In genomic region chr7:50393547-50394252, GRCh38 we compare ENCODE assay signal across 11 cellular contexts. TPM values are rescaled to one million over a fixed set of nuclear protein-coding genes. Genes with fewer than 3 reads are reported as not detected.
DNase-seq lines count a peak whose midpoint lies in the region; ATAC-seq and TF ChIP-seq lines count a peak whose summit lies in the region.
"Had no signal": no experiment of that assay in that cellular context is flagged by ENCODE, and none has a peak within 500 bp of the region (broad histone marks: within the 10 kb centered on the region; RNA-seq: fewer than 3 reads in every experiment).

No MANE protein-coding gene starts in this region.

- H3K79me2 ChIP-seq in DND-41 (ENCODE audit: insufficient read depth, low read length), result peaks cover 7% of the 10 kb centered on the region

- H3K9ac ChIP-seq in DND-41 (ENCODE audit: low read depth, low read length), result no peak overlapping the region
- H3K9ac ChIP-seq: SK-N-SH had no signal

- intact Hi-C loops in activated CD4-positive, alpha-beta T cell treated with anti-CD3 and anti-CD28 coated beads, Interleukin-2, amount 10 ng/mL, durations not matched to agents 24 days and 14 days (cut with micrococcal nuclease), result loop anchor here (1.0 kb wide), 5 partner anchors 16 to 184 kb away; no protein-coding TSS in a partner anchor
- intact Hi-C loops in cardiac septum (cut with DNase I), result no loop called here

- peaks cover 87% of the 10 kb centered on the region for H3K4me1 Mint-ChIP-seq in activated CD4-positive, alpha-beta T cell treated with anti-CD3 and anti-CD28 coated beads, Interleukin-2, amount 10 ng/mL, durations not matched to agents 24 days and 14 days

- no peak overlapping the region for H3K4me2 ChIP-seq in DND-41 (ENCODE audit: insufficient read depth, low read length)
- H3K4me2 ChIP-seq: SK-N-SH had no signal

- 0 out of 2 replicates have a peak overlapping the region, but pooled peaks have one; percentile 22 for H3K27ac ChIP-seq in DND-41 (ENCODE audit: low read length)
- H3K27ac ChIP-seq: right lobe of liver had no signal

- H3K9me3 ChIP-seq in DND-41 (ENCODE audit: insufficient read depth, low read length, severe bottlenecking), result no peaks in the 10 kb centered on the region
- H3K9me3 ChIP-seq: right lobe of liver, SK-N-SH had no signal

- no peak for TF ChIP-seq CTCF in DND-41 (IDR thresholded peaks at IDR 0.05; ENCODE audit: borderline replicate concordance, extremely low read depth, low read length, poor library complexity, severe bottlenecking)

- peak; percentile 37 for DNase-seq in DND-41
- DNase-seq in activated CD4-positive, alpha-beta T cell treated with anti-CD3 and anti-CD28 coated beads, Interleukin-2, amount 10 ng/mL, durations not matched to agents 24 days and 14 days, result peak; percentile 91
- peak; percentile 52 for DNase-seq in germinal center (ENCODE audit: low spot score)
- DNase-seq in NCI-H510A treated with DMSO at 0.1 percent for 48 hours (lab: John Stamatoyannopoulos, UW), result no peak
- DNase-seq in cardiac septum (ENCODE audit: low spot score), result no peak
- no peak for DNase-seq in islet precursor cell
- DNase-seq: Calu3, right lobe of liver, SK-N-SH had no signal

- peaks cover 82% of the 10 kb centered on the region for H3K36me3 Mint-ChIP-seq in activated CD4-positive, alpha-beta T cell treated with anti-CD3 and anti-CD28 coated beads, Interleukin-2, amount 10 ng/mL, durations not matched to agents 24 days and 14 days (ENCODE audit: low read depth)

- no peaks in the 10 kb centered on the region for H3K27me3 ChIP-seq in DND-41 (ENCODE audit: insufficient read depth, low read length, poor library complexity)
- H3K27me3 ChIP-seq: right lobe of liver had no signal

- H3K4me3 ChIP-seq in DND-41 (ENCODE audit: low read depth in 1 of 2, low read length in 2 of 2), result no peak overlapping the region
- H3K4me3 ChIP-seq: right lobe of liver had no signal

- H3K9me3 Mint-ChIP-seq in activated CD4-positive, alpha-beta T cell treated with anti-CD3 and anti-CD28 coated beads, Interleukin-2, amount 10 ng/mL, durations not matched to agents 24 days and 14 days, result no peaks in the 10 kb centered on the region

- ATAC-seq in DND-41 (ENCODE audit: insufficient read depth, low read depth), result peak; percentile 62; the same call in 2 of the 3 replicates
- ATAC-seq in HG02642 (IDR thresholded peaks at IDR 0.05; ENCODE audit: poor library complexity, unreplicated experiment), result peak; percentile 40
- ATAC-seq in HG03571 (IDR thresholded peaks at IDR 0.05; ENCODE audit: unreplicated experiment), result no peak

- H3K27me3 Mint-ChIP-seq in activated CD4-positive, alpha-beta T cell treated with anti-CD3 and anti-CD28 coated beads, Interleukin-2, amount 10 ng/mL, durations not matched to agents 24 days and 14 days, result no peaks in the 10 kb centered on the region

- H3K36me3 ChIP-seq in DND-41 (ENCODE audit: insufficient read depth, low read length), result peaks cover 88% of the 10 kb centered on the region
- H3K36me3 ChIP-seq: right lobe of liver had no signal

- H4K20me1 ChIP-seq in DND-41 (ENCODE audit: insufficient read depth, low read length), result peaks cover 20% of the 10 kb centered on the region

- no peak overlapping the region for H2AFZ ChIP-seq in DND-41 (ENCODE audit: low read depth, low read length)

- peak overlapping the region; percentile 82 for H3K4me3 Mint-ChIP-seq in activated CD4-positive, alpha-beta T cell treated with anti-CD3 and anti-CD28 coated beads, Interleukin-2, amount 10 ng/mL, durations not matched to agents 24 days and 14 days

- no peaks in the 10 kb centered on the region; the same call in 1 of the 2 replicates for H3K4me1 ChIP-seq in DND-41 (ENCODE audit: insufficient read depth, low read length)
- H3K4me1 ChIP-seq: right lobe of liver had no signal

- peak overlapping the region; percentile 97 for H3K27ac Mint-ChIP-seq in activated CD4-positive, alpha-beta T cell treated with anti-CD3 and anti-CD28 coated beads, Interleukin-2, amount 10 ng/mL, durations not matched to agents 24 days and 14 days

RNA-seq across cellular contexts. Expression of gene FIGNL1, which starts 56.5 kb away (rescaled TPM):
- total RNA-seq in activated CD4-positive, alpha-beta T cell treated with anti-CD3 and anti-CD28 coated beads, Interleukin-2, amount 10 ng/mL, durations not matched to agents 24 days and 14 days, result 44.7 and 47.4 TPM in 2 replicates
- total RNA-seq in cardiac septum, result 2.6 TPM

Comparison
In these comparisons a context has a peak if more than half of its experiments do, and no peak if none do; other contexts are left out.
1. DNase-seq: peak in DND-41 (single experiment), activated CD4-positive, alpha-beta T cell treated with anti-CD3 and anti-CD28 coated beads, Interleukin-2, amount 10 ng/mL, durations not matched to agents 24 days and 14 days (single experiment) and germinal center (single experiment); none in NCI-H510A treated with DMSO at 0.1 percent for 48 hours (single experiment), cardiac septum (single experiment) and islet precursor cell (single experiment).
2. RNA of gene FIGNL1, which starts 56.5 kb away (total RNA-seq): 44.7 to 47.4 TPM in activated CD4-positive, alpha-beta T cell treated with anti-CD3 and anti-CD28 coated beads, Interleukin-2, amount 10 ng/mL, durations not matched to agents 24 days and 14 days; 2.6 TPM in cardiac septum (single experiment); every median in the first group is over 10 times any median in the second.